In the genomic region with DNA sequence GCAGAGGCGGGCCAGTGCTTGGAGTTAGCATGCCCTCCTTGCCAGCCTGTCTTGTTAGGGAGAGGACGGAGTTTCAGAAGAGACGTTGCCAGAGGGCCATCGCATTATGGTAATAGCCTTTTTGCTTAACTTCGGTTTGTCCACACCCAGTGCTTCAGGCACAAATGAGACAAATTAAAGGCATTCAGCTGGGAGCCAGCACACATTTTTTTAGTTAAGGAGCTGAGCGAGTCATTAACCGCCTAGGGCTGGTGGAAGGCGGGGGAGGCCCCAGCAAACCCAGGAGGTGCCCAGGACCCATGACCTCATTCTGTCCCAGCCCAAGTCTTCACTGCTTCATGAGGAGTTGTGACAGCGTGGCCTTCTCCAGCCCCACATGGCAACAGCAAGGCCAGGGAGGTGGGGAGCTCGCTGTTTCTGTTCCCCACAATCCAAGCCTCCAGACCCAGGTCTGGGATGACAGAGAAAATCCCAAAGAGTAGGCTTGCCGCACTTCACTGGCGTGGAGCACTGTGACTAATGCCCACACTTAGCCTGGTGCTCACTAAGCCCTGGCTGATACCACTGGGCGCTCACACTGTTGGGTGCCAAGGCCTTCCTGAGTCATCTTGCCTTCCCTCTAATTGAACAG, we compare ENCODE assay signal across 11 cellular contexts.
DNase-seq lines count a peak whose midpoint lies in the region; ATAC-seq lines count a peak whose summit lies in the region.
"Had no signal": no experiment of that assay in that cellular context is flagged by ENCODE, and none has a peak within 500 bp of the region (broad histone marks: within the 10 kb centered on the region; RNA-seq: fewer than 3 reads in every experiment).

No MANE protein-coding gene starts in this region.

- H3K27ac Mint-ChIP-seq in effector memory CD8-positive, alpha-beta T cell = no peak overlapping the region

- peak; percentile 91 for DNase-seq in GM03348 (ENCODE audit: low spot score)
- peak; percentile 65 for DNase-seq in NCI-H226
- DNase-seq in dedifferentiated amniotic fluid mesenchymal stem cell (ENCODE audit: extremely low spot score) = peak; percentile 88
- DNase-seq in renal cortical epithelial cell (ENCODE audit: low read depth) = peak; percentile 93
- no peak for DNase-seq in effector memory CD8-positive, alpha-beta T cell
- DNase-seq in DMS79 (lab: John Stamatoyannopoulos, UW) = no peak
- DNase-seq in dermis blood vessel endothelial cell = no peak
- no peak for DNase-seq in NCI-H2171 treated with DMSO at 0.1 percent for 48 hours (lab: John Stamatoyannopoulos, UW)
- DNase-seq: NCI-H524, uterus had no signal

- no peaks in the 10 kb centered on the region for H3K9me3 Mint-ChIP-seq in effector memory CD8-positive, alpha-beta T cell
- H3K9me3 Mint-ChIP-seq: central memory CD8-positive, alpha-beta T cell had no signal

- H3K36me3 Mint-ChIP-seq in effector memory CD8-positive, alpha-beta T cell (ENCODE audit: insufficient read depth) = no peaks in the 10 kb centered on the region

- H3K27me3 Mint-ChIP-seq in effector memory CD8-positive, alpha-beta T cell = peaks cover 32 to 72% of the 10 kb centered on the region in 2 donors

- no peak overlapping the region for H3K4me3 Mint-ChIP-seq in effector memory CD8-positive, alpha-beta T cell
- H3K4me3 Mint-ChIP-seq: central memory CD8-positive, alpha-beta T cell had no signal

- ATAC-seq in effector memory CD8-positive, alpha-beta T cell (replicated peaks) = no peak

- H3K4me1 Mint-ChIP-seq in effector memory CD8-positive, alpha-beta T cell (ENCODE audit: low read depth in 2 of 2) = no peaks in the 10 kb centered on the region
- H3K4me1 Mint-ChIP-seq: central memory CD8-positive, alpha-beta T cell had no signal

Comparison
In these comparisons a context has a peak if more than half of its experiments do, and no peak if none do; other contexts are left out.
1. DNase-seq: peak in GM03348 (single experiment), NCI-H226 (single experiment), dedifferentiated amniotic fluid mesenchymal stem cell (single experiment) and renal cortical epithelial cell (single experiment); none in effector memory CD8-positive, alpha-beta T cell (0 of 3), DMS79 (single experiment), dermis blood vessel endothelial cell (single experiment) and NCI-H2171 treated with DMSO at 0.1 percent for 48 hours (single experiment).